ENCODE assay signal across 13 cellular contexts in the genomic region with DNA sequence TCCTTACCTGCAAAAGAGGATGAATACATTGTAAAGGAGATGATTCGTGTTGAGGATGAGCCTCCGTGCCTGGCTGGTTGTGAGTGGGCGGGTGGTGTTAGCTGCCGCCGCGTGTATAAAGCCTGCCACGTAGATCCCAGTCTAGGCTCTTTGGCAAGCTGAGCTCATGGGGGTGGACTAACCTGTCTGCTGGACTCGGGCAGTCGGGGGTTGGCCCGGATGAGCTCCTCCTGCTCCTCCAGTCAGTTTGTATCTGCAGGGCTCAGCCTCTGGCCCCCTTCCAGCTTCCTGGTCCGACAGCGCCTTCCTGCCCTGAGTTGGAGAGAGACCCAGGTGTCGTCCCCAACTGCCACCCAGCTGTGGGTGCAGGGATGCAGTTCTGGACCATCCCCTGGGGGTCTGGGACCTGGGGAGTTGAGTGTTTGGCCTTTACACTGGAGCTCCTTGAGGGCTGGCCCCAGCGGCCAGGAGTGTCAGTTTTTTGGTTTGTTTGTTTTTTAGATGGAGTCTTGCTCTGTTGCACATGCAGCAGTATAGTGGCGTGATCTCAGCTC. TPM values are rescaled to one million over a fixed set of nuclear protein-coding genes. Genes with fewer than 3 reads are reported as not detected.
DNase-seq lines count a peak whose midpoint lies in the region; ATAC-seq, FAIRE-seq and TF ChIP-seq lines count a peak whose summit lies in the region.
"Had no signal": no experiment of that assay in that cellular context is flagged by ENCODE, and none has a peak within 500 bp of the region (broad histone marks: within the 10 kb centered on the region; RNA-seq: fewer than 3 reads in every experiment).

No MANE protein-coding gene starts in this region.

- no peak for DNase-seq in activated T-cell treated with anti-CD3 and anti-CD28 coated beads, Interleukin-2, amount 50 U/mL, for 24 hours
- DNase-seq in activated T-cell treated with anti-CD3 and anti-CD28 coated beads, Interleukin-2, amount 50 U/mL, for 1 hour = no peak
- no peak for DNase-seq in WTC11 (ENCODE audit: low spot score)
- peak; percentile 82 for DNase-seq in kidney
- peak; percentile 49 for DNase-seq in testis
- no peak for DNase-seq in SIG-M5 treated with dmso at 0.1 percent for 504 hours (lab: John Stamatoyannopoulos, UW; ENCODE audit: unreplicated experiment)
- DNase-seq in LoVo (ENCODE audit: low spot score) = no peak
- no peak for DNase-seq in vagina (ENCODE audit: extremely low spot score in 2 of 2)
- DNase-seq: activated T-cell treated with anti-CD3 and anti-CD28 coated beads, Interleukin-2, amount 50 U/mL, for 4 hours; KG1; left ventricle myocardium inferior; stimulated activated CD4-positive, alpha-beta T cell treated with anti-CD3 and anti-CD28 coated beads, Interleukin-4, amount 100 ng/mL, for 4 hours had no signal

- H3K27ac Mint-ChIP-seq in activated T-cell treated with anti-CD3 and anti-CD28 coated beads, Interleukin-2, amount 50 U/mL, for 24 hours = peak overlapping the region; percentile 79
- peak overlapping the region; percentile 67 for H3K27ac Mint-ChIP-seq in WTC11

- no peaks in the 10 kb centered on the region for H3K27me3 ChIP-seq in testis
- H3K27me3 ChIP-seq in vagina = no peaks in the 10 kb centered on the region

- peaks cover 40% of the 10 kb centered on the region for H3K36me3 Mint-ChIP-seq in activated T-cell treated with anti-CD3 and anti-CD28 coated beads, Interleukin-2, amount 50 U/mL, for 24 hours (ENCODE audit: low read depth)
- H3K36me3 Mint-ChIP-seq in WTC11 = peaks cover 7% of the 10 kb centered on the region

- H3K4me1 ChIP-seq in kidney (ENCODE audit: control insufficient read depth in 1 of 2, insufficient read depth in 1 of 2, low read depth in 1 of 2, low read length in 2 of 2) (peaks cover 17 to 34% of the 10 kb centered on the region in 2 donors), testis (peaks cover 28% of the 10 kb centered on the region), vagina (peaks cover 59% of the 10 kb centered on the region)

- peaks cover 46% of the 10 kb centered on the region for H3K4me1 Mint-ChIP-seq in activated T-cell treated with anti-CD3 and anti-CD28 coated beads, Interleukin-2, amount 50 U/mL, for 24 hours (ENCODE audit: low read depth)
- peaks cover 12% of the 10 kb centered on the region for H3K4me1 Mint-ChIP-seq in WTC11

- TF ChIP-seq POLR2A in testis (IDR thresholded peaks at IDR 0.05) (no peak), vagina (IDR thresholded peaks at IDR 0.05) (no peak)

- FAIRE-seq in kidney (lab: Jason Lieb, UNC) = no peak

- H3K4me3 Mint-ChIP-seq in activated T-cell treated with anti-CD3 and anti-CD28 coated beads, Interleukin-2, amount 50 U/mL, for 24 hours = no peak overlapping the region
- H3K4me3 Mint-ChIP-seq in WTC11 = no peak overlapping the region
- H3K4me3 Mint-ChIP-seq: activated T-cell treated with anti-CD3 and anti-CD28 coated beads, Interleukin-2, amount 50 U/mL, for 4 hours had no signal

- TF ChIP-seq CTCF in WTC11 (IDR thresholded peaks at IDR 0.05) (no peak), kidney (IDR thresholded peaks at IDR 0.05; ENCODE audit: borderline replicate concordance, extremely low read depth, insufficient read depth) (no peak), testis (IDR thresholded peaks at IDR 0.05) (no peak), vagina (IDR thresholded peaks at IDR 0.05) (no peak)

- CTCF ChIA-PET in WTC11 (lab: Charles Lee) = interaction anchor here (0.8 to 2.5 kb wide), 5 partner anchors 10 to 70 kb away, joined by 3 to 17 read pairs (median 12); partner anchors contain the start of gene DNAJB1

- 64 to 69% methylated on average over 14 to 15 of the region's 15 CpGs for WGBS in testis, 2 donors

- no peaks in the 10 kb centered on the region for H3K9me3 ChIP-seq in kidney (ENCODE audit: control insufficient read depth in 1 of 2, low read length in 2 of 2)
- no peaks in the 10 kb centered on the region for H3K9me3 ChIP-seq in testis
- H3K9me3 ChIP-seq in vagina = no peaks in the 10 kb centered on the region
- H3K9me3 ChIP-seq: left ventricle myocardium inferior had no signal

- POLR2A ChIA-PET in WTC11 (lab: Charles Lee) = interaction anchor here (0.6 kb wide), 1 partner anchor 209 kb away, joined by 3 read pairs; no protein-coding TSS in a partner anchor

- no peak for ATAC-seq in WTC11
- ATAC-seq: activated T-cell treated with anti-CD3 and anti-CD28 coated beads, Interleukin-2, amount 50 U/mL, for 4 hours had no signal

- H3K36me3 ChIP-seq in kidney (ENCODE audit: control insufficient read depth in 1 of 2, insufficient read depth in 2 of 2, low read length in 2 of 2) = no peaks in the 10 kb centered on the region
- no peaks in the 10 kb centered on the region for H3K36me3 ChIP-seq in testis (ENCODE audit: low read depth, missing control alignments)
- H3K36me3 ChIP-seq in vagina = no peaks in the 10 kb centered on the region

- H3K4me3 ChIP-seq in kidney (ENCODE audit: low read length in 2 of 2) = no peak overlapping the region
- no peak overlapping the region for H3K4me3 ChIP-seq in testis
- no peak overlapping the region for H3K4me3 ChIP-seq in vagina
- H3K4me3 ChIP-seq: left ventricle myocardium inferior had no signal

- H3K9ac ChIP-seq in kidney (ENCODE audit: low read length in 2 of 2) = no peak overlapping the region

- intact Hi-C loops in kidney (cut with DNase I) (no loop called here), testis (cut with DNase I; ENCODE audit: low total_unique reads) (no loop called here), vagina (cut with DNase I) (no loop called here)

- no peaks in the 10 kb centered on the region for H3K9me3 Mint-ChIP-seq in activated T-cell treated with anti-CD3 and anti-CD28 coated beads, Interleukin-2, amount 50 U/mL, for 24 hours
- H3K9me3 Mint-ChIP-seq in WTC11 = no peaks in the 10 kb centered on the region
- H3K9me3 Mint-ChIP-seq: activated T-cell treated with anti-CD3 and anti-CD28 coated beads, Interleukin-2, amount 50 U/mL, for 4 hours had no signal

- H3K27ac ChIP-seq in kidney (ENCODE audit: low read depth in 2 of 2, low read length in 2 of 2) (no peak overlapping the region), testis (no peak overlapping the region), vagina (no peak overlapping the region)

- H3K27me3 Mint-ChIP-seq in activated T-cell treated with anti-CD3 and anti-CD28 coated beads, Interleukin-2, amount 50 U/mL, for 24 hours = no peaks in the 10 kb centered on the region
- H3K27me3 Mint-ChIP-seq in WTC11 (ENCODE audit: low read depth) = no peaks in the 10 kb centered on the region

TF ChIP-seq in WTC11, 78 proteins besides CTCF, POLR2A, EP300 and RAD21 (continues in another document):
- no peak for TF ChIP-seq SP1 (CRISPR knock-in tag; conservative IDR thresholded peaks at IDR 0.05)
- no peak for TF ChIP-seq ESRRA (CRISPR knock-in tag; IDR thresholded peaks at IDR 0.05; ENCODE audit: borderline replicate concordance)
- TF ChIP-seq ZNF396 (CRISPR knock-in tag; IDR thresholded peaks at IDR 0.05; ENCODE audit: borderline replicate concordance) = no peak
- TF ChIP-seq NR2C2 (CRISPR knock-in tag; IDR thresholded peaks at IDR 0.05) = no peak
- TF ChIP-seq, protein P1, sequence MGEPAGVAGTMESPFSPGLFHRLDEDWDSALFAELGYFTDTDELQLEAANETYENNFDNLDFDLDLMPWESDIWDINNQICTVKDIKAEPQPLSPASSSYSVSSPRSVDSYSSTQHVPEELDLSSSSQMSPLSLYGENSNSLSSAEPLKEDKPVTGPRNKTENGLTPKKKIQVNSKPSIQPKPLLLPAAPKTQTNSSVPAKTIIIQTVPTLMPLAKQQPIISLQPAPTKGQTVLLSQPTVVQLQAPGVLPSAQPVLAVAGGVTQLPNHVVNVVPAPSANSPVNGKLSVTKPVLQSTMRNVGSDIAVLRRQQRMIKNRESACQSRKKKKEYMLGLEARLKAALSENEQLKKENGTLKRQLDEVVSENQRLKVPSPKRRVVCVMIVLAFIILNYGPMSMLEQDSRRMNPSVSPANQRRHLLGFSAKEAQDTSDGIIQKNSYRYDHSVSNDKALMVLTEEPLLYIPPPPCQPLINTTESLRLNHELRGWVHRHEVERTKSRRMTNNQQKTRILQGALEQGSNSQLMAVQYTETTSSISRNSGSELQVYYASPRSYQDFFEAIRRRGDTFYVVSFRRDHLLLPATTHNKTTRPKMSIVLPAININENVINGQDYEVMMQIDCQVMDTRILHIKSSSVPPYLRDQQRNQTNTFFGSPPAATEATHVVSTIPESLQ (CRISPR knock-in tag; IDR thresholded peaks at IDR 0.05) = no peak
- TF ChIP-seq E2F5 (CRISPR knock-in tag; IDR thresholded peaks at IDR 0.05) = no peak
- no peak for TF ChIP-seq SMAD4 (CRISPR knock-in tag; IDR thresholded peaks at IDR 0.05)

RNA-seq across cellular contexts. Expression of gene TECR, which starts 20.9 kb away (rescaled TPM):
- total RNA-seq in WTC11 (2021) = 161 to 198 TPM (median 197 TPM) in 3 replicates
- total RNA-seq in kidney = 132 TPM
- polyA plus RNA-seq in kidney (ENCODE audit: insufficient read depth, low read depth, low replicate concordance) = 280 TPM
- 100 to 1,000 TPM; 164 to 192 TPM for total RNA-seq in testis
- polyA plus RNA-seq in testis (ENCODE audit: insufficient read depth, low read depth, low replicate concordance) = 418 TPM
- total RNA-seq in vagina = 110 TPM

RNA-seq across cellular contexts. Expression of gene NDUFB7, which starts 21.6 kb away (rescaled TPM):
- total RNA-seq in WTC11 (2021) = 240 to 255 TPM (median 254 TPM) in 3 replicates
- 146 TPM for total RNA-seq in kidney
- polyA plus RNA-seq in kidney (ENCODE audit: insufficient read depth, low read depth, low replicate concordance) = 894 TPM
- 100 to 1,000 TPM; 389 to 493 TPM for total RNA-seq in testis
- 259 TPM for polyA plus RNA-seq in testis (ENCODE audit: insufficient read depth, low read depth, low replicate concordance)
- total RNA-seq in vagina = 375 TPM

RNA-seq across cellular contexts. Expression of gene DNAJB1, which starts 32.1 kb away (rescaled TPM):
- 54.5 to 88.7 TPM (median 81.9 TPM) in 3 replicates for total RNA-seq in WTC11 (2021)
- 77.9 TPM for total RNA-seq in kidney
- polyA plus RNA-seq in kidney (ENCODE audit: insufficient read depth, low read depth, low replicate concordance) = 122 TPM
- 100 to 1,000 TPM; 185 to 245 TPM for total RNA-seq in testis
- polyA plus RNA-seq in testis (ENCODE audit: insufficient read depth, low read depth, low replicate concordance) = 386 TPM
- 164 TPM for total RNA-seq in vagina

RNA-seq across cellular contexts. Expression of gene CLEC17A, which starts 32.6 kb away (rescaled TPM):
- total RNA-seq in WTC11 (2021) (0.14 TPM in 1 of 3 replicates, not detected in the others), kidney (0.76 TPM), testis (1 to 10 TPM in 1 of 2 donors, under 1 TPM in 1; 0.56 to 1.3 TPM), vagina (not detected)
- polyA plus RNA-seq in kidney (ENCODE audit: insufficient read depth, low read depth, low replicate concordance) (not detected), testis (ENCODE audit: insufficient read depth, low read depth, low replicate concordance) (1.4 TPM)
- total RNA-seq: left ventricle myocardium inferior, RPMI7951 had no signal

RNA-seq across cellular contexts. Expression of gene GIPC1, which starts 54.4 kb away (rescaled TPM):
- total RNA-seq in WTC11 (2021) (70.7 to 76.5 TPM (median 75.0 TPM) in 3 replicates), kidney (94.6 TPM), testis (10 to 100 TPM; 55.0 to 57.5 TPM), vagina (81.0 TPM)
- polyA plus RNA-seq in kidney (ENCODE audit: insufficient read depth, low read depth, low replicate concordance) (137 TPM), testis (ENCODE audit: insufficient read depth, low read depth, low replicate concordance) (47.8 TPM)

Comparison
In these comparisons a context has a peak if more than half of its experiments do, and no peak if none do; other contexts are left out.
1. DNase-seq: peak in kidney (single experiment) and testis (single experiment); none in activated T-cell treated with anti-CD3 and anti-CD28 coated beads, Interleukin-2, amount 50 U/mL, for 24 hours (single experiment), activated T-cell treated with anti-CD3 and anti-CD28 coated beads, Interleukin-2, amount 50 U/mL, for 1 hour (single experiment), WTC11 (single experiment), SIG-M5 treated with dmso at 0.1 percent for 504 hours (single experiment), LoVo (single experiment) and vagina (0 of 2).